In genomic region chr12:19517583-19517982, GRCh38 we compare ENCODE assay signal across 25 cellular contexts.
"Had no signal": no experiment of that assay in that cellular context is flagged by ENCODE, and none has a peak within 500 bp of the region (broad histone marks: within the 10 kb centered on the region; RNA-seq: fewer than 3 reads in every experiment).

No MANE protein-coding gene starts in this region.

- H3K4me1 Mint-ChIP-seq: activated naive CD8-positive, alpha-beta T cell treated with anti-CD3 and anti-CD28 coated beads, Interleukin-2, amount 10 ng/mL, durations not matched to agents 7 days and 5 days; stimulated activated effector memory CD8-positive, alpha-beta T cell treated with anti-CD3 and anti-CD28 coated beads, Interleukin-12 subunit alpha, Interleukin-12 subunit beta, amount 100 ng/mL, for 72 hours; stimulated activated naive CD8-positive, alpha-beta T cell treated with anti-CD3 and anti-CD28 coated beads, Interleukin-15, amount 100 ng/mL, for 72 hours had no signal

- H3K9me3 Mint-ChIP-seq: activated naive CD4-positive, alpha-beta T cell treated with anti-CD3 and anti-CD28 coated beads for 36 hours; activated naive CD8-positive, alpha-beta T cell treated with anti-CD3 and anti-CD28 coated beads, Interleukin-2, amount 10 ng/mL, durations not matched to agents 7 days and 5 days; activated T-cell treated with anti-CD3 and anti-CD28 coated beads, Interleukin-2, amount 50 U/mL, for 24 hours; activated T-helper 2 cell treated with anti-CD3 and anti-CD28 coated beads, Interferon-gamma antibody, Interleukin-2, Interleukin-4, amounts not matched to agents 10 μg/mL and 5 μg/mL and 100 μg/mL, durations not matched to agents 14 hours and 24 hours and 36 hours; stimulated activated effector memory CD8-positive, alpha-beta T cell treated with anti-CD3 and anti-CD28 coated beads, Interleukin-12 subunit alpha, Interleukin-12 subunit beta, amount 100 ng/mL, for 72 hours; stimulated activated naive CD8-positive, alpha-beta T cell treated with anti-CD3 and anti-CD28 coated beads, Interleukin-15, amount 100 ng/mL, for 72 hours; WTC11 had no signal

- H3K27ac ChIP-seq: left ventricle myocardium inferior, right lobe of liver had no signal

- DNase-seq: activated CD4-positive, alpha-beta T cell treated with anti-CD3 and anti-CD28 coated beads for 36 hours; activated CD4-positive, alpha-beta T cell treated with anti-CD3 and anti-CD28 coated beads, Interleukin-2, amount 50 U/mL, for 4 hours; activated CD8-positive, alpha-beta memory T cell treated with anti-CD3 and anti-CD28 coated beads for 24 hours; activated CD8-positive, alpha-beta memory T cell treated with anti-CD3 and anti-CD28 coated beads, Interleukin-2, amount 50 U/mL, for 4 hours; activated naive CD4-positive, alpha-beta T cell treated with anti-CD3 and anti-CD28 coated beads for 36 hours; activated naive CD8-positive, alpha-beta T cell treated with anti-CD3 and anti-CD28 coated beads, Interleukin-2, amount 10 ng/mL, durations not matched to agents 7 days and 5 days; activated T-cell treated with anti-CD3 and anti-CD28 coated beads, Interleukin-2, amount 50 U/mL, for 24 hours; amygdala; erythroblast; glutamatergic neuron; hippocampal formation; left ventricle myocardium inferior; posterior cingulate gyrus; right lobe of liver; small intestine; stimulated activated CD4-positive, alpha-beta T cell treated with anti-CD3 and anti-CD28 coated beads, Interleukin-2, amount 100 ng/mL, for 24 hours; stimulated activated naive CD8-positive, alpha-beta T cell treated with anti-CD3 and anti-CD28 coated beads, Interleukin-15, amount 100 ng/mL, for 72 hours; T-helper 1 cell; T-helper 9 cell; tibial artery had no signal

- H3K27me3 Mint-ChIP-seq: activated CD4-positive, alpha-beta T cell treated with anti-CD3 and anti-CD28 coated beads for 36 hours; activated naive CD8-positive, alpha-beta T cell treated with anti-CD3 and anti-CD28 coated beads, Interleukin-2, amount 10 ng/mL, durations not matched to agents 7 days and 5 days; activated T-cell treated with anti-CD3 and anti-CD28 coated beads, Interleukin-2, amount 50 U/mL, for 24 hours; stimulated activated naive CD8-positive, alpha-beta T cell treated with anti-CD3 and anti-CD28 coated beads, Interleukin-15, amount 100 ng/mL, for 72 hours had no signal

- H3K4me1 ChIP-seq: right lobe of liver had no signal

- H3K9me3 ChIP-seq: left ventricle myocardium inferior, right lobe of liver, tibial artery had no signal

- FAIRE-seq: endometrium, frontal cortex, small intestine had no signal

- H3K4me3 Mint-ChIP-seq: activated CD4-positive, alpha-beta T cell treated with anti-CD3 and anti-CD28 coated beads for 36 hours; activated naive CD4-positive, alpha-beta T cell treated with anti-CD3 and anti-CD28 coated beads for 36 hours; activated naive CD8-positive, alpha-beta T cell treated with anti-CD3 and anti-CD28 coated beads, Interleukin-2, amount 10 ng/mL, durations not matched to agents 7 days and 5 days; activated T-cell treated with anti-CD3 and anti-CD28 coated beads, Interleukin-2, amount 50 U/mL, for 24 hours; stimulated activated effector memory CD8-positive, alpha-beta T cell treated with anti-CD3 and anti-CD28 coated beads, Interleukin-12 subunit alpha, Interleukin-12 subunit beta, amount 100 ng/mL, for 72 hours; stimulated activated naive CD8-positive, alpha-beta T cell treated with anti-CD3 and anti-CD28 coated beads, Interleukin-15, amount 100 ng/mL, for 72 hours; WTC11 had no signal

- H3K27ac Mint-ChIP-seq: activated CD4-positive, alpha-beta T cell treated with anti-CD3 and anti-CD28 coated beads for 36 hours; activated naive CD4-positive, alpha-beta T cell treated with anti-CD3 and anti-CD28 coated beads for 36 hours; activated naive CD8-positive, alpha-beta T cell treated with anti-CD3 and anti-CD28 coated beads, Interleukin-2, amount 10 ng/mL, durations not matched to agents 7 days and 5 days; activated T-cell treated with anti-CD3 and anti-CD28 coated beads, Interleukin-2, amount 50 U/mL, for 24 hours; activated T-helper 2 cell treated with anti-CD3 and anti-CD28 coated beads, Interferon-gamma antibody, Interleukin-2, Interleukin-4, amounts not matched to agents 10 μg/mL and 5 μg/mL and 100 μg/mL, durations not matched to agents 14 hours and 24 hours and 36 hours; stimulated activated naive CD8-positive, alpha-beta T cell treated with anti-CD3 and anti-CD28 coated beads, Interleukin-15, amount 100 ng/mL, for 72 hours had no signal

- H3K4me3 ChIP-seq: left ventricle myocardium inferior, right lobe of liver, tibial artery had no signal

- ATAC-seq: activated CD4-positive, alpha-beta T cell treated with anti-CD3 and anti-CD28 coated beads for 36 hours; right lobe of liver; stimulated activated effector memory CD8-positive, alpha-beta T cell treated with anti-CD3 and anti-CD28 coated beads, Interleukin-12 subunit alpha, Interleukin-12 subunit beta, amount 100 ng/mL, for 72 hours; stimulated activated naive CD8-positive, alpha-beta T cell treated with anti-CD3 and anti-CD28 coated beads, Interleukin-15, amount 100 ng/mL, for 72 hours; WTC11 had no signal

- H3K27me3 ChIP-seq: right lobe of liver, tibial artery had no signal
